In genomic region chr1:44842763-44843655, GRCh38 we compare ENCODE assay signal across 8 cellular contexts. TPM values are rescaled to one million over a fixed set of nuclear protein-coding genes. Genes with fewer than 3 reads are reported as not detected.
DNase-seq lines count a peak whose midpoint lies in the region; ATAC-seq and TF ChIP-seq lines count a peak whose summit lies in the region.

Gene PTCH2, minus strand, starts transcription at chr1:44843253. Its CDS starts 321 bp downstream, at chr1:44842932.

- no peak for ATAC-seq in HG03521 (IDR thresholded peaks at IDR 0.05; ENCODE audit: unreplicated experiment)

- H3K4me3 ChIP-seq in WI38 (ENCODE audit: low read depth, low read length), result peak within 1 kb of the TSS; percentile 65

- no peak for TF ChIP-seq POLR2A in erythroblast (IDR thresholded peaks at IDR 0.05; ENCODE audit: low read length)

- H3K27ac Mint-ChIP-seq in type B pancreatic cell, result no peak within 1 kb of the TSS

- peaks cover 3% of the 10 kb centered on the region for H3K36me3 Mint-ChIP-seq in type B pancreatic cell

- no peaks in the 10 kb centered on the region for H3K9me3 Mint-ChIP-seq in type B pancreatic cell

- TF ChIP-seq CTCF in WI38 (IDR thresholded peaks at IDR 0.05; ENCODE audit: low read depth, low read length), result no peak
- TF ChIP-seq CTCF in type B pancreatic cell (conservative IDR thresholded peaks at IDR 0.05), result no peak

- peaks cover 10% of the 10 kb centered on the region for H3K4me1 Mint-ChIP-seq in type B pancreatic cell (ENCODE audit: unreplicated experiment)

- H3K4me3 Mint-ChIP-seq in type B pancreatic cell, result peak within 1 kb of the TSS; percentile 86

- H3K27me3 Mint-ChIP-seq in type B pancreatic cell, result peaks cover 4% of the 10 kb centered on the region

- DNase-seq in NCI-H2196 (lab: John Stamatoyannopoulos, UW; ENCODE audit: unreplicated experiment) (peak; percentile 14), NCI-H2196 treated with DMSO at 0.1 percent for 48 hours (lab: John Stamatoyannopoulos, UW; ENCODE audit: unreplicated experiment) (no peak), NCI-H128 (lab: John Stamatoyannopoulos, UW; ENCODE audit: unreplicated experiment) (peak; percentile 53), erythroblast (lab: John Stamatoyannopoulos, UW) (peak; percentile 67), midbrain (lab: John Stamatoyannopoulos, UW) (peak; percentile 79), type B pancreatic cell (ENCODE audit: extremely low spot score, unreplicated experiment) (peak; percentile 89)

RNA-seq across cellular contexts. Expression of gene PTCH2, which starts in this region (rescaled TPM):
- 1.6 and 3.4 TPM in 2 replicates for total RNA-seq in type B pancreatic cell (ENCODE audit: low replicate concordance)
